21 cellular contexts compared by ENCODE assay signal in genomic region chr12:55658212-55658611, GRCh38. TPM values are rescaled to one million over a fixed set of nuclear protein-coding genes. Genes with fewer than 3 reads are reported as not detected.
DNase-seq lines count a peak whose midpoint lies in the region; TF ChIP-seq lines count a peak whose summit lies in the region.
"Had no signal": no experiment of that assay in that cellular context is flagged by ENCODE, and none has a peak within 500 bp of the region (broad histone marks: within the 10 kb centered on the region; RNA-seq: fewer than 3 reads in every experiment).

No MANE protein-coding gene starts in this region.

- CTCF ChIA-PET in activated CD4-positive, alpha-beta memory T cell treated with anti-CD3 and anti-CD28 coated beads for 36 hours (lab: Charles Lee): interaction anchor here (1.0 to 4.5 kb wide), 7 partner anchors 13 to 470 kb away, joined by 3 to 122 read pairs (median 6); no protein-coding TSS in a partner anchor

- H3K4me3 ChIP-seq in left ventricle myocardium inferior (no peak overlapping the region), esophagus muscularis mucosa (no peak overlapping the region), transverse colon (no peak overlapping the region)
- H3K4me3 ChIP-seq: GM23248, HAP-1 had no signal

- peaks cover 9% of the 10 kb centered on the region for H3K4me1 Mint-ChIP-seq in nephron
- peaks cover under 1% of the 10 kb centered on the region for H3K4me1 Mint-ChIP-seq in activated CD4-positive, alpha-beta memory T cell treated with anti-CD3 and anti-CD28 coated beads for 36 hours (ENCODE audit: low read depth)

- H3K4me3 Mint-ChIP-seq in nephron: no peak overlapping the region
- H3K4me3 Mint-ChIP-seq in activated CD4-positive, alpha-beta memory T cell treated with anti-CD3 and anti-CD28 coated beads for 36 hours: no peak overlapping the region
- H3K4me3 Mint-ChIP-seq: CD4-positive, alpha-beta T cell had no signal

- H3K9me3 Mint-ChIP-seq in nephron: no peaks in the 10 kb centered on the region
- H3K9me3 Mint-ChIP-seq in activated CD4-positive, alpha-beta memory T cell treated with anti-CD3 and anti-CD28 coated beads for 36 hours: peaks cover under 1% of the 10 kb centered on the region
- H3K9me3 Mint-ChIP-seq: CD4-positive, alpha-beta T cell had no signal

- peaks cover 38% of the 10 kb centered on the region for H3K4me1 ChIP-seq in left ventricle myocardium inferior
- H3K4me1 ChIP-seq in esophagus muscularis mucosa: peaks cover 14 to 27% (median 19%) of the 10 kb centered on the region in 4 donors
- peaks cover 0 to 4% (median 0%) of the 10 kb centered on the region in 4 donors for H3K4me1 ChIP-seq in transverse colon
- H3K4me1 ChIP-seq: Caco-2, HAP-1 had no signal

- POLR2A ChIA-PET in activated CD4-positive, alpha-beta memory T cell treated with anti-CD3 and anti-CD28 coated beads for 36 hours (lab: Charles Lee): no interaction called here

- no peaks in the 10 kb centered on the region for H3K36me3 Mint-ChIP-seq in nephron (ENCODE audit: low read depth)
- H3K36me3 Mint-ChIP-seq in activated CD4-positive, alpha-beta memory T cell treated with anti-CD3 and anti-CD28 coated beads for 36 hours: no peaks in the 10 kb centered on the region

- in situ Hi-C loops in transverse colon (cut with MboI; ENCODE audit: low pct_ligation_motif_present in 1 of 4, low pct_unique_long_range_greater_than_20kb in 1 of 4, low sequenced_read_pairs in 3 of 4): no loop called here

- H3K27ac ChIP-seq in left ventricle myocardium inferior (replicated peaks) (peak overlapping the region; percentile 93), esophagus muscularis mucosa (replicated peaks in 1 of 4) (peak overlapping the region in 3 of 4 donors; percentile 73 to 81 (median 77)), transverse colon (peak overlapping the region in 3 of 4 donors; percentile 64 to 80 (median 80))
- H3K27ac ChIP-seq: KMS-11 had no signal

- H3K27me3 Mint-ChIP-seq in nephron (ENCODE audit: low read depth): peaks cover 14% of the 10 kb centered on the region
- no peaks in the 10 kb centered on the region for H3K27me3 Mint-ChIP-seq in activated CD4-positive, alpha-beta memory T cell treated with anti-CD3 and anti-CD28 coated beads for 36 hours

- intact Hi-C loops in left ventricle myocardium inferior (cut with micrococcal nuclease): no loop called here
- intact Hi-C loops in cardiac septum (cut with DNase I): loop anchor here (2.0 kb wide), 1 partner anchor 63 kb away; the partner anchor contains the start of gene RDH5
- intact Hi-C loops in esophagus muscularis mucosa (cut with DNase I): no loop called here
- intact Hi-C loops in transverse colon (cut with DNase I; ENCODE audit: low total_unique reads): no loop called here
- intact Hi-C loops in activated CD4-positive, alpha-beta memory T cell treated with anti-CD3 and anti-CD28 coated beads for 36 hours (cut with micrococcal nuclease): loop anchor here (5.0 kb wide), 1 partner anchor 79 kb away; no protein-coding TSS in a partner anchor

- TF ChIP-seq POLR2A in esophagus muscularis mucosa (IDR thresholded peaks at IDR 0.05; ENCODE audit: low read depth): no peak
- TF ChIP-seq POLR2A in transverse colon (IDR thresholded peaks at IDR 0.05): no peak

- TF ChIP-seq EP300 in esophagus muscularis mucosa (IDR thresholded peaks at IDR 0.05): no peak
- TF ChIP-seq EP300 in transverse colon (IDR thresholded peaks at IDR 0.05; ENCODE audit: low read depth): no peak

- no peak for TF ChIP-seq CTCF in left ventricle myocardium inferior (IDR thresholded peaks at IDR 0.05; ENCODE audit: borderline replicate concordance)
- no peak for TF ChIP-seq CTCF in esophagus muscularis mucosa (IDR thresholded peaks at IDR 0.05)
- TF ChIP-seq CTCF in nephron (IDR thresholded peaks at IDR 0.05; ENCODE audit: unreplicated experiment in 3 of 3): no peak
- no peak for TF ChIP-seq CTCF in transverse colon (IDR thresholded peaks at IDR 0.05)

- WGBS in esophagus muscularis mucosa: 84% methylated on average over 6 of the region's 6 CpGs
- WGBS in transverse colon (ENCODE audit: low coverage in 1 of 2), 2 donors: 65% methylated on average over 6 of the region's 6 CpGs; no CpG with 5 or more reads in 1 of the 2 donors

- DNase-seq in left ventricle myocardium inferior: no peak
- no peak for DNase-seq in cardiac septum (ENCODE audit: low spot score)
- no peak for DNase-seq in esophagus muscularis mucosa (ENCODE audit: extremely low spot score)
- DNase-seq in transverse colon: no peak
- DNase-seq in NCI-H2196 treated with DMSO at 0.1 percent for 48 hours (lab: John Stamatoyannopoulos, UW; ENCODE audit: unreplicated experiment): no peak
- no peak for DNase-seq in Ammon's horn (ENCODE audit: low spot score)
- no peak for DNase-seq in activated CD4-positive, alpha-beta memory T cell treated with anti-CD3 and anti-CD28 coated beads for 36 hours
- DNase-seq: Caco-2; CD4-positive, alpha-beta T cell; DMS153; GDM1; MV-4-11; NCI-H187; NCI-H345; NCI-H526 had no signal

- H3K9me3 ChIP-seq in left ventricle myocardium inferior (replicated peaks) (no peaks in the 10 kb centered on the region), esophagus muscularis mucosa (no peaks in the 10 kb centered on the region), transverse colon (no peaks in the 10 kb centered on the region)
- H3K9me3 ChIP-seq: Caco-2, HAP-1 had no signal

- no peaks in the 10 kb centered on the region for H3K36me3 ChIP-seq in left ventricle myocardium inferior
- H3K36me3 ChIP-seq in esophagus muscularis mucosa: no peaks in the 10 kb centered on the region
- H3K36me3 ChIP-seq in transverse colon: no peaks in the 10 kb centered on the region
- H3K36me3 ChIP-seq: HAP-1 had no signal

- peak overlapping the region; percentile 77 to 95 (median 87) for H3K27ac Mint-ChIP-seq in nephron
- no peak overlapping the region for H3K27ac Mint-ChIP-seq in activated CD4-positive, alpha-beta memory T cell treated with anti-CD3 and anti-CD28 coated beads for 36 hours
- H3K27ac Mint-ChIP-seq: CD4-positive, alpha-beta T cell had no signal

- H3K27me3 ChIP-seq in left ventricle myocardium inferior (ENCODE audit: low read depth): no peaks in the 10 kb centered on the region
- H3K27me3 ChIP-seq in esophagus muscularis mucosa: no peaks in the 10 kb centered on the region
- no peaks in the 10 kb centered on the region for H3K27me3 ChIP-seq in transverse colon

RNA-seq across cellular contexts. Expression of gene OR10P1, which starts 21.5 kb away (rescaled TPM):
- not detected for total RNA-seq in left ventricle myocardium inferior
- total RNA-seq in cardiac septum: not detected
- total RNA-seq in esophagus muscularis mucosa: not detected
- not detected for total RNA-seq in transverse colon
- total RNA-seq in activated CD4-positive, alpha-beta memory T cell treated with anti-CD3 and anti-CD28 coated beads for 36 hours: not detected
- total RNA-seq: Caco-2; CD4-positive, alpha-beta T cell; Daoy; GM23248; HT-29 had no signal

RNA-seq across cellular contexts. Expression of gene ITGA7, which starts 49.5 kb away (rescaled TPM):
- total RNA-seq in left ventricle myocardium inferior: 520 TPM
- total RNA-seq in cardiac septum: 806 TPM
- 100 to 1,000 TPM; 155 to 245 (median 218) TPM for total RNA-seq in esophagus muscularis mucosa
- 100 to 1,000 TPM in 1 of 4 donors, 10 to 100 TPM in 3; 14.4 to 125 (median 23.6) TPM for total RNA-seq in transverse colon
- 1 to 10 TPM; 4.1 to 4.5 TPM for total RNA-seq in activated CD4-positive, alpha-beta memory T cell treated with anti-CD3 and anti-CD28 coated beads for 36 hours

RNA-seq across cellular contexts. Expression of gene BLOC1S1, which starts 57.6 kb away (rescaled TPM):
- total RNA-seq in left ventricle myocardium inferior (109 TPM), cardiac septum (97.7 TPM), esophagus muscularis mucosa (100 to 1,000 TPM; 159 to 253 (median 196) TPM), transverse colon (100 to 1,000 TPM; 158 to 494 (median 381) TPM)
- total RNA-seq in activated CD4-positive, alpha-beta memory T cell treated with anti-CD3 and anti-CD28 coated beads for 36 hours: 100 to 1,000 TPM; 153 to 162 TPM

Comparison
In these comparisons a context has a peak if more than half of its experiments do, and no peak if none do; other contexts are left out.
1. intact Hi-C loops: an anchor here in cardiac septum (2.0 kb wide) and activated CD4-positive, alpha-beta memory T cell treated with anti-CD3 and anti-CD28 coated beads for 36 hours (5.0 kb wide); none called in left ventricle myocardium inferior, esophagus muscularis mucosa and transverse colon.